17 cellular contexts compared by ENCODE assay signal in genomic region chr14:100609331-100609870, GRCh38. TPM values are rescaled to one million over a fixed set of nuclear protein-coding genes. Genes with fewer than 3 reads are reported as not detected.
DNase-seq lines count a peak whose midpoint lies in the region; ATAC-seq, FAIRE-seq and TF ChIP-seq lines count a peak whose summit lies in the region.
"Had no signal": no experiment of that assay in that cellular context is flagged by ENCODE, and none has a peak within 500 bp of the region (broad histone marks: within the 10 kb centered on the region; RNA-seq: fewer than 3 reads in every experiment).

No MANE protein-coding gene starts in this region.

- H3K27me3 ChIP-seq in right lobe of liver (no peaks in the 10 kb centered on the region), HepG2 (ENCODE audit: control insufficient read depth in 1 of 2, insufficient read depth in 2 of 2, low read length in 2 of 2) (peaks cover 0 to 34% of the 10 kb centered on the region in 2 experiments; a peak in 2 of 5 replicates), osteoblast (ENCODE audit: insufficient read depth, low read length) (peaks cover 6% of the 10 kb centered on the region), GM23248 (replicated peaks; ENCODE audit: insufficient read depth) (peaks cover 24% of the 10 kb centered on the region)

- intact Hi-C loops in right lobe of liver (cut with DNase I): no loop called here
- intact Hi-C loops in HepG2 (cut with micrococcal nuclease; ENCODE audit: unreplicated experiment): no loop called here

- no peaks in the 10 kb centered on the region for H3K36me3 Mint-ChIP-seq in chondrocyte (ENCODE audit: low read depth)
- H3K36me3 Mint-ChIP-seq: CD4-positive, CD25-positive, alpha-beta regulatory T cell had no signal

- H3K79me2 ChIP-seq in HepG2 (ENCODE audit: insufficient read depth, low read length): no peaks in the 10 kb centered on the region
- no peaks in the 10 kb centered on the region for H3K79me2 ChIP-seq in osteoblast (ENCODE audit: insufficient read depth, low read length)
- H3K79me2 ChIP-seq in GM23248 (ENCODE audit: insufficient read depth): no peaks in the 10 kb centered on the region

- H3K4me1 ChIP-seq in right lobe of liver (no peaks in the 10 kb centered on the region), HepG2 (ENCODE audit: insufficient read depth, low read length) (no peaks in the 10 kb centered on the region), osteoblast (ENCODE audit: insufficient read depth, low read length) (no peaks in the 10 kb centered on the region), GM23248 (ENCODE audit: insufficient read depth) (no peaks in the 10 kb centered on the region)

- H3K4me3 ChIP-seq in right lobe of liver (no peak overlapping the region), HepG2 (replicated peaks in 1 of 3; ENCODE audit: insufficient read depth in 1 of 3, low read depth in 2 of 3, low read length in 3 of 3) (no peak overlapping the region), osteoblast (ENCODE audit: insufficient read depth, low read length) (no peak overlapping the region), GM23248 (no peak overlapping the region), coronary artery (no peak overlapping the region)
- H3K4me3 ChIP-seq: PC-9 had no signal

- H3K27ac ChIP-seq in right lobe of liver (no peak overlapping the region), HepG2 (ENCODE audit: extremely low read length, insufficient read depth, low read length) (no peak overlapping the region), osteoblast (ENCODE audit: low read depth, low read length) (no peak overlapping the region), GM23248 (no peak overlapping the region), coronary artery (no peak overlapping the region)
- H3K27ac ChIP-seq: PC-9 had no signal

- H3K9me2 ChIP-seq in GM23248 (ENCODE audit: insufficient read depth): no peaks in the 10 kb centered on the region

- H3K4me1 Mint-ChIP-seq in chondrocyte (ENCODE audit: low read depth): peaks cover 5% of the 10 kb centered on the region
- H3K4me1 Mint-ChIP-seq: CD4-positive, CD25-positive, alpha-beta regulatory T cell had no signal

- no peaks in the 10 kb centered on the region for H3F3A ChIP-seq in GM23248 (ENCODE audit: insufficient read depth)

- TF ChIP-seq EP300 in HepG2 (IDR thresholded peaks at IDR 0.05; ENCODE audit: low read depth in 2 of 2, low read length in 2 of 2): no peak
- no peak for TF ChIP-seq EP300 in HepG2 (CRISPR knock-in tag; IDR thresholded peaks at IDR 0.05; ENCODE audit: borderline replicate concordance)

- ATAC-seq in right lobe of liver (no peak), HepG2 (no peak)

- no peaks in the 10 kb centered on the region for H3K27me3 Mint-ChIP-seq in chondrocyte (ENCODE audit: low read depth)
- H3K27me3 Mint-ChIP-seq: CD4-positive, CD25-positive, alpha-beta regulatory T cell had no signal

- DNase-seq in right lobe of liver: peak; percentile 6 to 43 (median 29)
- DNase-seq in HepG2 (ENCODE audit: low spot score): no peak
- peak; percentile 62 for DNase-seq in chondrocyte (ENCODE audit: low spot score)
- DNase-seq in osteoblast (ENCODE audit: insufficient read length, low spot score, missing footprints): peak; percentile 65
- no peak for DNase-seq in GM23248
- DNase-seq in coronary artery (ENCODE audit: low spot score): no peak
- no peak for DNase-seq in hypothalamus (lab: John Stamatoyannopoulos, UW)
- DNase-seq: ACHN; AML-193; CD4-positive, CD25-positive, alpha-beta regulatory T cell; EL; Karpas-422; MM.1S; NCI-H1092 treated with DMSO at 0.1 percent for 48 hours; NCI-H1694; NCI-H510A treated with DMSO at 0.1 percent for 48 hours; PC-9 had no signal

- H3K36me3 ChIP-seq in right lobe of liver (no peaks in the 10 kb centered on the region), HepG2 (replicated peaks in 1 of 2; ENCODE audit: control insufficient read depth in 1 of 2, insufficient read depth in 2 of 2, low read length in 2 of 2) (no peaks in the 10 kb centered on the region), osteoblast (ENCODE audit: insufficient read depth, low read length) (no peaks in the 10 kb centered on the region), GM23248 (ENCODE audit: low read depth) (no peaks in the 10 kb centered on the region)

- TF ChIP-seq CTCF in right lobe of liver (IDR thresholded peaks at IDR 0.05) (no peak), HepG2 (CRISPR knock-in tag; IDR thresholded peaks at IDR 0.05) (no peak), chondrocyte (IDR thresholded peaks at IDR 0.05) (no peak), osteoblast (IDR thresholded peaks at IDR 0.05; ENCODE audit: extremely low read depth, low read depth, low read length) (no peak), coronary artery (IDR thresholded peaks at IDR 0.05) (no peak)

- no peak overlapping the region for H3K4me3 Mint-ChIP-seq in chondrocyte (ENCODE audit: unreplicated experiment)
- H3K4me3 Mint-ChIP-seq: CD4-positive, CD25-positive, alpha-beta regulatory T cell had no signal

- TF ChIP-seq RAD21 in HepG2 (CRISPR knock-in tag; IDR thresholded peaks at IDR 0.05): no peak

- CTCF ChIA-PET in HepG2 (lab: Yijun Ruan, JAX; ENCODE audit: low intra/inter-chr PET ratio, low total read pairs): no interaction called here

- POLR2A ChIA-PET in HepG2 (lab: Yijun Ruan, JAX): no interaction called here

- H2AFZ ChIP-seq in HepG2 (ENCODE audit: low read length) (no peak overlapping the region), osteoblast (ENCODE audit: low read length) (no peak overlapping the region), GM23248 (no peak overlapping the region)
- H2AFZ ChIP-seq: PC-9 had no signal

- 71% methylated on average over 12 of the region's 14 CpGs for WGBS in right lobe of liver (ENCODE audit: insufficient coverage, low coverage, low lambda C conversion rate, missing lambda C conversion rate)
- 26% methylated on average over 14 of the region's 14 CpGs for WGBS in HepG2 (ENCODE audit: low lambda C conversion rate)
- WGBS in GM23248 (ENCODE audit: low coverage in 1 of 2, low lambda C conversion rate in 2 of 2, missing lambda C conversion rate in 2 of 2), 2 experiments: 71 to 73% methylated on average over 6 to 14 of the region's 14 CpGs

- H3K9me3 Mint-ChIP-seq in chondrocyte (ENCODE audit: low read depth): no peaks in the 10 kb centered on the region

- in situ Hi-C loops in HepG2 (cut with HindIII; ENCODE audit: extremely low pct_ligation_motif_present, low pct_unique_long_range_greater_than_20kb): no loop called here
- in situ Hi-C loops in GM23248 (cut with MboI): no loop called here

- H3K27ac Mint-ChIP-seq in chondrocyte (ENCODE audit: unreplicated experiment): no peak overlapping the region
- H3K27ac Mint-ChIP-seq: CD4-positive, CD25-positive, alpha-beta regulatory T cell had no signal

- H3K4me2 ChIP-seq in HepG2 (ENCODE audit: low read depth, low read length): no peak overlapping the region
- H3K4me2 ChIP-seq in osteoblast (ENCODE audit: insufficient read depth, low read length): no peak overlapping the region
- H3K4me2 ChIP-seq in GM23248 (ENCODE audit: unreplicated experiment): no peak overlapping the region
- H3K4me2 ChIP-seq: PC-9 had no signal

- H4K20me1 ChIP-seq in HepG2 (ENCODE audit: insufficient read depth, low read length) (no peaks in the 10 kb centered on the region), osteoblast (ENCODE audit: insufficient read depth, low read length) (no peaks in the 10 kb centered on the region), GM23248 (ENCODE audit: insufficient read depth) (no peaks in the 10 kb centered on the region)

- no TSS peak for BruUV-seq in HepG2 (replicated peaks; lab: Mats Ljungman, UMichigan)

- no peaks in the 10 kb centered on the region for H3K9me3 ChIP-seq in right lobe of liver
- H3K9me3 ChIP-seq in HepG2 (ENCODE audit: low read length): no peaks in the 10 kb centered on the region
- no peaks in the 10 kb centered on the region for H3K9me3 ChIP-seq in osteoblast (ENCODE audit: low read depth, low read length)
- H3K9me3 ChIP-seq in GM23248 (ENCODE audit: low read depth): no peaks in the 10 kb centered on the region

- no peak for FAIRE-seq in HepG2 (lab: Jason Lieb, UNC)

- no peak for TF ChIP-seq POLR2A in right lobe of liver (IDR thresholded peaks at IDR 0.05)
- TF ChIP-seq POLR2A in HepG2 (IDR thresholded peaks at IDR 0.05; ENCODE audit: insufficient read depth in 1 of 2, low read depth in 2 of 2, low read length in 2 of 2): no peak

- H3K9ac ChIP-seq in HepG2 (ENCODE audit: insufficient read depth, low read depth, low read length): no peak overlapping the region
- H3K9ac ChIP-seq in GM23248: no peak overlapping the region

TF ChIP-seq in HepG2, 621 proteins besides CTCF, POLR2A, EP300 and RAD21 (continues in another document):
- TF ChIP-seq HNRNPH1 (optimal IDR thresholded peaks at IDR 0.05; ENCODE audit: low read depth, low read length) (no peak), NPAS2 (CRISPR knock-in tag; IDR thresholded peaks at IDR 0.05; ENCODE audit: borderline replicate concordance) (no peak), NCOA1 (CRISPR knock-in tag; IDR thresholded peaks at IDR 0.05) (no peak)

RNA-seq across cellular contexts. Expression of gene BEGAIN, which starts 22.2 kb away (rescaled TPM):
- total RNA-seq in right lobe of liver (under 1 TPM; 0.12 to 0.61 (median 0.34) TPM), HepG2 (2016; rRNA removed; fragmentation: Illumina TruSeq; extraction: Trizol) (not detected in 2 replicates), chondrocyte (5.1 to 6.5 TPM (median 6.5 TPM) in 3 replicates), osteoblast (1.1 TPM in 1 of 2 replicates, not detected in the other)
- total RNA-seq in HepG2 (2016; cell fraction: cytosol; rRNA removed; fragmentation: Illumina TruSeq; extraction: Trizol; ENCODE audit: low read depth): not detected in 2 replicates
- total RNA-seq in HepG2 (2016; cell fraction: insoluble cytoplasmic fraction; rRNA removed; fragmentation: Illumina TruSeq; extraction: Trizol): not detected in 2 replicates
- not detected in 2 replicates for total RNA-seq in HepG2 (2016; cell fraction: membrane; rRNA removed; fragmentation: Illumina TruSeq; extraction: Trizol)
- total RNA-seq in HepG2 (2016; cell fraction: nucleus; rRNA removed; fragmentation: Illumina TruSeq; extraction: Trizol): not detected in 2 replicates
- polyA plus RNA-seq in HepG2 (2011; rRNA removed) (not detected in 2 replicates), GM23248 (2016; fragmentation: Nextera tagmentation; extraction: Ambion mirVana) (0.60 and 0.65 TPM in 2 replicates)
- not detected in 2 replicates for polyA plus RNA-seq in HepG2 (2011; cell fraction: cytosol; rRNA removed)
- polyA plus RNA-seq in HepG2 (2011; cell fraction: nucleus; rRNA removed): not detected in 2 replicates
- not detected in 2 replicates for polyA plus RNA-seq in HepG2 (2012)
- not detected in 2 replicates for polyA plus RNA-seq in HepG2 (2016; cell fraction: cytosol; fragmentation: Illumina TruSeq; extraction: Trizol; ENCODE audit: low read depth)
- polyA plus RNA-seq in HepG2 (2016; cell fraction: insoluble cytoplasmic fraction; fragmentation: Illumina TruSeq; extraction: Trizol; ENCODE audit: low read depth): not detected in 2 replicates
- polyA plus RNA-seq in HepG2 (2016; cell fraction: membrane; fragmentation: Illumina TruSeq; extraction: Trizol; ENCODE audit: low read depth): not detected in 2 replicates
- polyA plus RNA-seq in HepG2 (2016; cell fraction: nucleus; fragmentation: Illumina TruSeq; extraction: Trizol; ENCODE audit: insufficient read depth, low read depth): not detected in 2 replicates
- polyA minus RNA-seq in HepG2 (2011; rRNA and poly(A)+ RNA removed; ENCODE audit: low replicate concordance): 39.7 TPM in 1 of 2 replicates, not detected in the other
- 0.20 TPM in 1 of 2 replicates, not detected in the other for polyA minus RNA-seq in HepG2 (2011; cell fraction: cytosol; rRNA and poly(A)+ RNA removed)
- polyA minus RNA-seq in HepG2 (2011; cell fraction: nucleus; rRNA and poly(A)+ RNA removed): 0.26 TPM in 1 of 2 replicates, not detected in the other
- 0.11 and 1.4 TPM in 2 replicates for total RNA-seq in GM23248 (2014; rRNA removed; shearing (Covaris generic))
- total RNA-seq: PC-9 had no signal

Comparison
In these comparisons a context has a peak if more than half of its experiments do, and no peak if none do; other contexts are left out.
1. DNase-seq: peak in right lobe of liver (3 of 3), chondrocyte (single experiment) and osteoblast (single experiment); none in HepG2 (single experiment), GM23248 (single experiment), coronary artery (single experiment) and hypothalamus (0 of 51).